Comparison of ENCODE assay signal across 7 cellular contexts in genomic region chr11:102109896-102110760, GRCh38. TPM values are rescaled to one million over a fixed set of nuclear protein-coding genes. Genes with fewer than 3 reads are reported as not detected.
A peak's percentile ranks its signal among the peaks of the same experiment; 100 is the strongest.
DNase-seq lines count a peak whose midpoint lies in the region; ATAC-seq lines count a peak whose summit lies in the region.

Gene YAP1, plus strand, starts transcription at chr11:102110447. Its CDS starts 402 bp downstream, at chr11:102110849.

- peak; percentile 64 for ATAC-seq in GM18520 (IDR thresholded peaks at IDR 0.05; ENCODE audit: unreplicated experiment)
- peak; percentile 87 for ATAC-seq in HG02938 (IDR thresholded peaks at IDR 0.05; ENCODE audit: unreplicated experiment)

- H3K27me3 ChIP-seq in mononuclear cell (ENCODE audit: insufficient read depth, low read length), result peaks cover 70% of the 10 kb centered on the region

- peak; percentile 52 for DNase-seq in NOMO-1 treated with DMSO at 0.1 percent for 48 hours (lab: John Stamatoyannopoulos, UW; ENCODE audit: unreplicated experiment)
- peak; percentile 50 for DNase-seq in activated T-cell treated with anti-CD3 and anti-CD28 coated beads for 4 hours
- peak; percentile 82 for DNase-seq in epithelial cell of prostate (ENCODE audit: low read depth, low spot score)
- DNase-seq in stimulated activated CD8-positive, alpha-beta memory T cell treated with anti-CD3 and anti-CD28 coated beads, Interleukin-2, amount 100 ng/mL, for 1 hour (ENCODE audit: low read depth in 2 of 2), result peak; percentile 24 to 30

- H3K4me3 ChIP-seq in mononuclear cell (ENCODE audit: low read length), result peak within 1 kb of the TSS; percentile 42

- peaks cover 19% of the 10 kb centered on the region for H3K4me1 ChIP-seq in mononuclear cell (ENCODE audit: insufficient read depth, low read length)

- H3K27ac ChIP-seq in epithelial cell of prostate, result peak within 1 kb of the TSS; percentile 99

- no peaks in the 10 kb centered on the region for H3K9me3 ChIP-seq in mononuclear cell (ENCODE audit: low read depth, low read length)

RNA-seq across cellular contexts. Expression of gene YAP1, which starts in this region (rescaled TPM):
- total RNA-seq in mononuclear cell, result 0.10 TPM

Comparison
In these comparisons a context has a peak if more than half of its experiments do, and no peak if none do; other contexts are left out.
1. Peak in every context shown above with its lines: DNase-seq, ATAC-seq, H3K4me3 ChIP-seq and H3K27ac ChIP-seq.
2. DNase-seq: peak in every context shown above with its lines; median percentile 82 in epithelial cell of prostate; 52 in NOMO-1 treated with DMSO at 0.1 percent for 48 hours; 50 in activated T-cell treated with anti-CD3 and anti-CD28 coated beads for 4 hours; 27 in stimulated activated CD8-positive, alpha-beta memory T cell treated with anti-CD3 and anti-CD28 coated beads, Interleukin-2, amount 100 ng/mL, for 1 hour.